Comparison of ENCODE assay signal across 20 cellular contexts in genomic region chr7:49564379-49564714, GRCh38.
DNase-seq lines count a peak whose midpoint lies in the region; ATAC-seq and TF ChIP-seq lines count a peak whose summit lies in the region.
"Had no signal": no experiment of that assay in that cellular context is flagged by ENCODE, and none has a peak within 500 bp of the region (broad histone marks: within the 10 kb centered on the region; RNA-seq: fewer than 3 reads in every experiment).

No MANE protein-coding gene starts in this region.

- TF ChIP-seq CTCF in GM13977 (IDR thresholded peaks at IDR 0.05; ENCODE audit: extremely low read depth, insufficient read depth, missing control alignments) = no peak
- TF ChIP-seq CTCF in body of pancreas (IDR thresholded peaks at IDR 0.05) = no peak

- H3K36me3 ChIP-seq in body of pancreas (replicated peaks in 1 of 2; ENCODE audit: insufficient read depth in 1 of 2, low read depth in 2 of 2) = no peaks in the 10 kb centered on the region
- H3K36me3 ChIP-seq: colonic mucosa, esophagus muscularis mucosa, vagina had no signal

- TF ChIP-seq POLR2A in body of pancreas (IDR thresholded peaks at IDR 0.05) = no peak

- in situ Hi-C loops in GM13977 (cut with MboI; ENCODE audit: low pct_unique_long_range_greater_than_20kb, low sequenced_read_pairs, unreplicated experiment) = no loop called here

- peaks cover 0 to 7% (median 0%) of the 10 kb centered on the region in 3 donors for H3K9me3 ChIP-seq in body of pancreas
- H3K9me3 ChIP-seq: colonic mucosa, vagina had no signal

- DNase-seq in GM13977 (ENCODE audit: low spot score) (peak; percentile 40), body of pancreas (no peak), SK-N-DZ (ENCODE audit: low spot score) (no peak)
- DNase-seq in activated CD4-positive, alpha-beta T cell treated with anti-CD3 and anti-CD28 coated beads, Interleukin-2, amount 50 U/mL, for 1 hour = no peak
- no peak for DNase-seq in stimulated activated naive CD4-positive, alpha-beta T cell (lab: John Stamatoyannopoulos, UW)
- DNase-seq: activated T-cell treated with anti-CD3 and anti-CD28 coated beads, Interleukin-2, amount 50 U/mL, for 1 hour; Caco-2; colonic mucosa; left ventricle myocardium superior; NCI-H2171 treated with DMSO at 0.1 percent for 48 hours; nephron progenitor cell; stimulated activated CD4-positive, alpha-beta T cell treated with anti-CD3 and anti-CD28 coated beads, Interleukin-4, amount 100 ng/mL, for 24 hours; stimulated activated naive B cell treated with anti-CD40 and anti-IgM and Interleukin-4, amounts not matched to agents 10 μg/mL and 1 μg/mL and 100 μg/mL, for 72 hours had no signal

- WGBS in body of pancreas, 2 donors = 82 to 84% methylated on average over 2 of the region's 2 CpGs

- H3K27me3 ChIP-seq in body of pancreas = no peaks in the 10 kb centered on the region
- H3K27me3 ChIP-seq: colonic mucosa, esophagus muscularis mucosa, hepatocyte, vagina had no signal

- intact Hi-C loops in body of pancreas (cut with DNase I) = no loop called here

- no peaks in the 10 kb centered on the region for H3K4me1 ChIP-seq in body of pancreas
- H3K4me1 ChIP-seq: Caco-2, colonic mucosa, esophagus muscularis mucosa, vagina had no signal

- no peak overlapping the region for H3K4me3 ChIP-seq in body of pancreas
- H3K4me3 ChIP-seq: colonic mucosa, esophagus muscularis mucosa, hepatocyte, SK-N-MC, vagina had no signal

- no peak overlapping the region for H3K27ac ChIP-seq in body of pancreas
- H3K27ac ChIP-seq: colonic mucosa, esophagus muscularis mucosa, hepatocyte, SK-N-MC, vagina had no signal

- peak; percentile 95 for ATAC-seq in GM19395 (IDR thresholded peaks at IDR 0.05; ENCODE audit: unreplicated experiment)
- peak; percentile 89 for ATAC-seq in HG02642 (IDR thresholded peaks at IDR 0.05; ENCODE audit: poor library complexity, unreplicated experiment)
- ATAC-seq in HG03342 (IDR thresholded peaks at IDR 0.05; ENCODE audit: unreplicated experiment) = peak; percentile 94
- no peak for ATAC-seq in body of pancreas
- ATAC-seq: left ventricle myocardium superior; stimulated activated naive B cell treated with anti-CD40 and anti-IgM and Interleukin-4, amounts not matched to agents 10 μg/mL and 1 μg/mL and 100 μg/mL, for 72 hours had no signal
